Comparison of ENCODE assay signal across 33 cellular contexts in the genomic region with DNA sequence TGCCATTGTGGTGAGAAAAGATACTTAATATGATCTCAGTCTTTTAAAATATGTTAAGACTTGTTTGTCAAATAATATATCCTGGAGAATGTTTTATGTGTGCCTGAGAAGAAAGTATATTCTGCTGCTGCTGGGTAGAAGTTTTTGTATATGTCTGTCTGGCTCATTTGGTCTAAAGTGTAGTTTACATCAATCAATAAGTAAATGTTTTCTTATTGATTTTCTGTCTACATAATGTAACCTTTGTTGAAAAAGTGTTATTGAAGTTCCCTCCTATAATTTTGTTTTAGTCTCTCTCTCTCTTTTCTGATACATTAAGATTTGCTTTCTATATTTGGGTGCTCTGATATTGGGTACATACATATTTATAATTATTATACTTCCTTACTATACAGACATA.
"Had no signal": no experiment of that assay in that cellular context is flagged by ENCODE, and none has a peak within 500 bp of the region (broad histone marks: within the 10 kb centered on the region; RNA-seq: fewer than 3 reads in every experiment).

No MANE protein-coding gene starts in this region.

- DNase-seq: Karpas-422, Kasumi-1, KG1, MG63, MM.1S, MV-4-11, NCI-H1048, NCI-H1092, NCI-H1092 treated with DMSO at 0.1 percent for 48 hours, NCI-H1105, NCI-H1417, NCI-H1417 treated with DMSO at 0.1 percent for 48 hours, NCI-H1436, NCI-H1436 treated with DMSO at 0.1 percent for 48 hours, NCI-H1694, NCI-H1694 treated with DMSO at 0.1 percent for 48 hours, NCI-H187, NCI-H187 treated with DMSO at 0.1 percent for 48 hours, NCI-H1930, NCI-H2029, NCI-H2029 treated with DMSO at 0.1 percent for 48 hours, NCI-H2081, NCI-H2081 treated with DMSO at 0.1 percent for 48 hours, NCI-H2107, NCI-H2171, NCI-H2171 treated with DMSO at 0.1 percent for 48 hours, NCI-H2227 treated with DMSO at 0.1 percent for 48 hours, NCI-H226, NCI-H446, NCI-H446 treated with DMSO at 0.1 percent for 48 hours, NCI-H510A, NCI-H524 had no signal

- H3K36me3 ChIP-seq: MG63 had no signal

- H3K4me2 ChIP-seq: KMS-11 had no signal

- H3K4me3 ChIP-seq: MG63 had no signal

- H3K27me3 ChIP-seq: MG63 had no signal

- H3K9ac ChIP-seq: KMS-11 had no signal

- H3K27ac ChIP-seq: KMS-11 had no signal
